8 cellular contexts compared by ENCODE assay signal in the genomic region with DNA sequence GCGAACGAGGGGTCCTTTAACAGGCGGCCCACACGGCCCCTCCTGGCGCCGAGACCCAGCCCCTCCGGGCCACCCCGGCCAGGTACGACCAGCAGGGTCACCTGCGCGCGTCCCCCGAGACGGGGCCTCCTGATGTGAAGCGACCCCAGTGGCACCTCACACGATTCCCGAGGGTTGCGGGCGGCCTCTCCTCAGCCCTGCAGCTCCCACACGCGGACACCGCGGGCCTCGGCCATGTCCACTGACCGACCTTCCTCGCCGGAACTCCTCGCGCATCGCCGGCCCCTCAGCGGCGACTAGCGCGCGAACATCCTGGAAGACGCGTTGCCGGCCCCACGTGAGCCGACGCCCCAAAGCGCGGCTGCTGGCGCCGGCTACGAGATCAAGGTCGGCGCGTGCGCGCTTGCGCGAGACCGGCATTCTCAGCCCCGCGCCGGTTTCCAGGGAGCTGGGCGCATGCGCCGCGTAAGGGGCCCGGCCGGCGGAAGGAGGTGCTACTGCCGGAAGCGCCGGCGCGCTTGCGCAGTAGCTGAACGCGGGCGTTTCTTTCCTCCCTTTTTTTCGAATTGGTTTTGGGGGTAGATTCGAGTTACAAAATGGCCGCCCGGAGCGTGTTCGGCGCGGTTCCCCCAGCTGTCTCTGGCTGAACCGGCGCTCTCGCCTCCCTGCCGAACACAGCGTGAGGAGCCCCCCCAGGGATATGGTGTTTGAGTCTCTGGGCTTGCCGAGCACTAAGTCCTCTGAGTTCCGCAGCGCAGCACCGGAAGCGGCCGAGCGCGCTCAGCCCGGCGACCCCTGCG. TPM values are rescaled to one million over a fixed set of nuclear protein-coding genes. Genes with fewer than 3 reads are reported as not detected.
A peak's percentile ranks its signal among the peaks of the same experiment; 100 is the strongest.
DNase-seq lines count a peak whose midpoint lies in the region; ATAC-seq and TF ChIP-seq lines count a peak whose summit lies in the region.

A gene with protein sequence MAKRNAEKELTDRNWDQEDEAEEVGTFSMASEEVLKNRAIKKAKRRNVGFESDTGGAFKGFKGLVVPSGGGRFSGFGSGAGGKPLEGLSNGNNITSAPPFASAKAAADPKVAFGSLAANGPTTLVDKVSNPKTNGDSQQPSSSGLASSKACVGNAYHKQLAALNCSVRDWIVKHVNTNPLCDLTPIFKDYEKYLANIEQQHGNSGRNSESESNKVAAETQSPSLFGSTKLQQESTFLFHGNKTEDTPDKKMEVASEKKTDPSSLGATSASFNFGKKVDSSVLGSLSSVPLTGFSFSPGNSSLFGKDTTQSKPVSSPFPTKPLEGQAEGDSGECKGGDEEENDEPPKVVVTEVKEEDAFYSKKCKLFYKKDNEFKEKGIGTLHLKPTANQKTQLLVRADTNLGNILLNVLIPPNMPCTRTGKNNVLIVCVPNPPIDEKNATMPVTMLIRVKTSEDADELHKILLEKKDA (plus strand): TSS at position 509 of the 800 bp plus-strand sequence. CDS start 4,253 bp downstream, outside the sequence.

- TF ChIP-seq EP300 in SK-N-SH (IDR thresholded peaks at IDR 0.05; ENCODE audit: borderline replicate concordance in 1 of 2, low read depth in 1 of 2, low read length in 1 of 2) = no peak

- H3K36me3 Mint-ChIP-seq in HFFc6 (ENCODE audit: low read depth) = peaks cover 31% of the 10 kb centered on the region

- intact Hi-C loops in testis (cut with DNase I; ENCODE audit: low total_unique reads) = no loop called here

- H4K20me1 ChIP-seq in SK-N-SH (ENCODE audit: insufficient read depth) = peaks cover 14% of the 10 kb centered on the region; the same call in 1 of the 2 replicates

- CTCF ChIA-PET in SK-N-SH (lab: Yijun Ruan, JAX) = interaction anchor here (0.9 to 5.4 kb wide), 4 partner anchors 12 to 343 kb away, joined by 3 to 28 read pairs (median 4); no protein-coding TSS in a partner anchor

- H3K4me1 Mint-ChIP-seq in HFFc6 (ENCODE audit: low read depth) = peaks cover 33% of the 10 kb centered on the region

- DNase-seq in GM06990 (ENCODE audit: extremely low read depth, insufficient read length) (peak; percentile 99), HFFc6 (peak; percentile 95), NCI-H1048 (lab: John Stamatoyannopoulos, UW) (peak; percentile 94), SK-N-SH (peak; percentile 100), glomerular endothelial cell (ENCODE audit: extremely low read depth, low read depth, low spot score) (peak; percentile 54), omental fat pad (ENCODE audit: low spot score) (peak; percentile 79), testis (peak; percentile 94)
- peak; percentile 96 for DNase-seq in activated naive CD4-positive, alpha-beta T cell treated with anti-CD3 and anti-CD28 coated beads, Interleukin-2, amount 50 U/mL, for 16 hours

- TF ChIP-seq CTCF in GM06990 (IDR thresholded peaks at IDR 0.05; ENCODE audit: insufficient read depth, low read length, poor library complexity, severe bottlenecking) (no peak), HFFc6 (IDR thresholded peaks at IDR 0.05) (no peak; the same call in none of the 2 replicates), SK-N-SH (IDR thresholded peaks at IDR 0.05) (no peak), omental fat pad (IDR thresholded peaks at IDR 0.05) (no peak), testis (IDR thresholded peaks at IDR 0.05) (no peak)

- no peaks in the 10 kb centered on the region for H3K27me3 Mint-ChIP-seq in HFFc6 (ENCODE audit: insufficient read depth)

- no peaks in the 10 kb centered on the region for H3K9me2 ChIP-seq in SK-N-SH

- peak within 1 kb of the TSS; percentile 85 for H3K9ac ChIP-seq in SK-N-SH

- no peak for TF ChIP-seq POLR2A in testis (IDR thresholded peaks at IDR 0.05)

- H2AFZ ChIP-seq in SK-N-SH (ENCODE audit: low read depth) = peak within 1 kb of the TSS; percentile 83; the same call in 1 of the 2 replicates

- WGBS in SK-N-SH (ENCODE audit: low lambda C conversion rate) = under 1% methylated on average over 23 of the region's 98 CpGs
- 1 to 2% methylated on average over 8 to 53 of the region's 98 CpGs for WGBS in testis, 2 donors

- H3K27ac Mint-ChIP-seq in HFFc6 = peak within 1 kb of the TSS; percentile 89

- no peaks in the 10 kb centered on the region for H3K9me3 Mint-ChIP-seq in HFFc6

- no peak for TF ChIP-seq RAD21 in SK-N-SH (IDR thresholded peaks at IDR 0.05; ENCODE audit: low read length)

- H3K4me3 Mint-ChIP-seq in HFFc6 = peak within 1 kb of the TSS; percentile 95

- peak within 1 kb of the TSS; percentile 98 for H3K4me2 ChIP-seq in SK-N-SH

- no peaks in the 10 kb centered on the region for H3K9me3 ChIP-seq in SK-N-SH
- H3K9me3 ChIP-seq in testis = no peaks in the 10 kb centered on the region

- peak within 1 kb of the TSS; percentile 76 to 82 for H3K27ac ChIP-seq in SK-N-SH (ENCODE audit: low read depth in 2 of 2, low read length in 1 of 2)
- H3K27ac ChIP-seq in testis = peak within 1 kb of the TSS; percentile 92 to 93

- POLR2A ChIA-PET in SK-N-SH (lab: Yijun Ruan, JAX) = interaction anchor here (0.6 to 0.9 kb wide), 3 partner anchors 15 to 68 kb away, joined by 3 to 5 read pairs (median 4); no protein-coding TSS in a partner anchor

- H3K36me3 ChIP-seq in GM06990 (ENCODE audit: control insufficient read depth, insufficient read depth, low read length) (peaks cover 2% of the 10 kb centered on the region; the same call in 1 of the 2 replicates), SK-N-SH (replicated peaks in 1 of 2; ENCODE audit: control insufficient read depth in 1 of 2, insufficient read depth in 2 of 2, low read length in 1 of 2) (peaks cover 12 to 24% of the 10 kb centered on the region in 2 experiments), testis (ENCODE audit: low read depth, missing control alignments) (no peaks in the 10 kb centered on the region)

- peaks cover 4% of the 10 kb centered on the region for H3F3A ChIP-seq in SK-N-SH (replicated peaks; ENCODE audit: insufficient read depth)

- ATAC-seq in omental fat pad (ENCODE audit: low FRiP score) = peak; percentile 93

- H3K79me2 ChIP-seq in SK-N-SH (ENCODE audit: insufficient read depth) = peaks cover 89% of the 10 kb centered on the region

- peak within 1 kb of the TSS; percentile 88 for H3K4me3 ChIP-seq in GM06990 (replicated peaks; ENCODE audit: low read depth, low read length)
- H3K4me3 ChIP-seq in SK-N-SH (ENCODE audit: low read depth in 2 of 2, low read length in 1 of 2) = peak within 1 kb of the TSS; percentile 91 to 98
- H3K4me3 ChIP-seq in testis = peak within 1 kb of the TSS; percentile 93 to 96

- H3K4me1 ChIP-seq in SK-N-SH (ENCODE audit: control insufficient read depth in 1 of 2, insufficient read depth in 2 of 2, low read depth in 1 of 2, low read length in 1 of 2) (peaks cover 24 to 28% of the 10 kb centered on the region in 2 experiments; a peak in 3 of 4 replicates), testis (peaks cover 15% of the 10 kb centered on the region)

- H3K27me3 ChIP-seq in GM06990 (replicated peaks; ENCODE audit: control insufficient read depth, insufficient read depth, low read length) = no peaks in the 10 kb centered on the region
- no peaks in the 10 kb centered on the region for H3K27me3 ChIP-seq in SK-N-SH (ENCODE audit: insufficient read depth)
- H3K27me3 ChIP-seq in testis = no peaks in the 10 kb centered on the region

TF ChIP-seq in SK-N-SH, 30 proteins besides CTCF, POLR2A, EP300 and RAD21 (continues in another document):
- TF ChIP-seq ELF1 (IDR thresholded peaks at IDR 0.05) (peak; percentile 52; the same call in 1 of the 2 replicates), NRF1 (IDR thresholded peaks at IDR 0.05; ENCODE audit: low read depth, low read length) (peak; percentile 96), RXRA (IDR thresholded peaks at IDR 0.05; ENCODE audit: borderline replicate concordance, low read depth) (no peak), SIN3A (IDR thresholded peaks at IDR 0.05; ENCODE audit: borderline replicate concordance, low read depth, low read length) (no peak), YY1 (IDR thresholded peaks at IDR 0.05; ENCODE audit: low read depth) (peak; percentile 83), GATA2 (CRISPR knock-in tag; IDR thresholded peaks at IDR 0.05) (no peak), FOXJ3 (CRISPR knock-in tag; IDR thresholded peaks at IDR 0.05) (no peak), MEF2A (IDR thresholded peaks at IDR 0.05; ENCODE audit: borderline replicate concordance, low read depth) (no peak), RCOR1 (IDR thresholded peaks at IDR 0.05; ENCODE audit: low read length) (no peak), NFIC (IDR thresholded peaks at IDR 0.05; ENCODE audit: borderline replicate concordance) (no peak), SMC3 (IDR thresholded peaks at IDR 0.05; ENCODE audit: low read depth, low read length) (no peak), MXI1 (IDR thresholded peaks at IDR 0.05; ENCODE audit: low read depth, low read length) (peak; percentile 94), POLR2AphosphoS5 (IDR thresholded peaks at IDR 0.05; ENCODE audit: low read depth, low read length) (peak; percentile 68)
- TF ChIP-seq, protein P1, sequence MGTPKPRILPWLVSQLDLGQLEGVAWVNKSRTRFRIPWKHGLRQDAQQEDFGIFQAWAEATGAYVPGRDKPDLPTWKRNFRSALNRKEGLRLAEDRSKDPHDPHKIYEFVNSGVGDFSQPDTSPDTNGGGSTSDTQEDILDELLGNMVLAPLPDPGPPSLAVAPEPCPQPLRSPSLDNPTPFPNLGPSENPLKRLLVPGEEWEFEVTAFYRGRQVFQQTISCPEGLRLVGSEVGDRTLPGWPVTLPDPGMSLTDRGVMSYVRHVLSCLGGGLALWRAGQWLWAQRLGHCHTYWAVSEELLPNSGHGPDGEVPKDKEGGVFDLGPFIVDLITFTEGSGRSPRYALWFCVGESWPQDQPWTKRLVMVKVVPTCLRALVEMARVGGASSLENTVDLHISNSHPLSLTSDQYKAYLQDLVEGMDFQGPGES (IDR thresholded peaks at IDR 0.05; ENCODE audit: low read depth, low read length) = no peak
- TF ChIP-seq, protein P2, sequence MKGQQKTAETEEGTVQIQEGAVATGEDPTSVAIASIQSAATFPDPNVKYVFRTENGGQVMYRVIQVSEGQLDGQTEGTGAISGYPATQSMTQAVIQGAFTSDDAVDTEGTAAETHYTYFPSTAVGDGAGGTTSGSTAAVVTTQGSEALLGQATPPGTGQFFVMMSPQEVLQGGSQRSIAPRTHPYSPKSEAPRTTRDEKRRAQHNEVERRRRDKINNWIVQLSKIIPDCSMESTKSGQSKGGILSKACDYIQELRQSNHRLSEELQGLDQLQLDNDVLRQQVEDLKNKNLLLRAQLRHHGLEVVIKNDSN (IDR thresholded peaks at IDR 0.05; ENCODE audit: borderline replicate concordance, low read depth) = peak; percentile 84

RNA-seq across cellular contexts. Expression of the gene that starts here (rescaled TPM):
- total RNA-seq in HFFc6 (2021; fragmentation: NEBNext Ultra II Directional; extraction: Animal tissue kit (Norgen Biotek cat#: 25700)) = 10 to 100 TPM; 44.3 to 63.0 (median 56.6) TPM
- polyA plus RNA-seq in SK-N-SH (2012; rRNA removed) (4.7 and 7.3 TPM in 2 replicates), testis (ENCODE audit: insufficient read depth, low read depth, low replicate concordance) (66.2 TPM)
- polyA plus RNA-seq in SK-N-SH (2012; cell fraction: cytosol; rRNA removed) = 6.2 and 7.0 TPM in 2 replicates
- polyA plus RNA-seq in SK-N-SH (2012; cell fraction: nucleus; rRNA removed) = 7.9 and 8.9 TPM in 2 replicates
- total RNA-seq in glomerular endothelial cell (57.6 and 61.9 TPM in 2 replicates), omental fat pad (10 to 100 TPM; 33.9 to 66.5 (median 57.7) TPM), testis (100 to 1,000 TPM; 119 to 120 TPM)

Comparison
In these comparisons a context has a peak if more than half of its experiments do, and no peak if none do; other contexts are left out.
1. Peak in every context shown above with its lines: DNase-seq, ATAC-seq, H3K4me3 ChIP-seq and H3K27ac ChIP-seq.